Comparison of ENCODE assay signal across 20 cellular contexts in the genomic region with DNA sequence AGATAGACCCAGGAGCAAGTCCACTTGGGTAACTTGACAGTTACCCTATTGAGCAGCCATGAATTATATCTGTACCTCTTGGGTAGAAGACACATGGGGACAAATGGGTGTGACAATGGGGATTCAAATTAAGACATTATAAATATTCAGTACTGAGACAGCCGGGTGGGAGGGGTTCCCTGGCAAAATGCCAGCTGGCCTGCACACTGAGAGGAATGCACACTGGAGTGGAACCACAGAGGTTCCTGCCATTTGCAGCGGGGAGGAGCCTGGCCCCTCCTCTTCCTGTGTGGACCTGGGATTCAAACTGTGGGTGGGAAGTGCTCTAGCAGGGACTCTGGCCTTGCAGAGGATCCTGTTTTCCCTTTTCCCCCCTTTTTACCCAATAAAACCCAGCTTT.
DNase-seq lines count a peak whose midpoint lies in the region; ATAC-seq and TF ChIP-seq lines count a peak whose summit lies in the region.
"Had no signal": no experiment of that assay in that cellular context is flagged by ENCODE, and none has a peak within 500 bp of the region (broad histone marks: within the 10 kb centered on the region; RNA-seq: fewer than 3 reads in every experiment).

No MANE protein-coding gene starts in this region.

- H3K9me2 ChIP-seq in Karpas-422 (replicated peaks; ENCODE audit: insufficient read depth, low read length) = no peaks in the 10 kb centered on the region

- ATAC-seq in GM21423 (IDR thresholded peaks at IDR 0.05; ENCODE audit: unreplicated experiment) = no peak
- ATAC-seq: activated T-cell treated with anti-CD3 and anti-CD28 coated beads, Interleukin-2, amount 50 U/mL, for 4 hours; stimulated activated naive B cell treated with anti-CD40 and anti-IgM and Interleukin-4, amounts not matched to agents 10 μg/mL and 1 μg/mL and 100 μg/mL, for 72 hours had no signal

- CTCF ChIA-PET in A673 (lab: Charles Lee) = no interaction called here

- H3K27me3 ChIP-seq in A673 (replicated peaks; ENCODE audit: insufficient read depth, low read depth, low read length, poor library complexity) (no peaks in the 10 kb centered on the region), Karpas-422 (ENCODE audit: low read length) (no peaks in the 10 kb centered on the region)
- H3K27me3 ChIP-seq: cardiac muscle cell, testis had no signal

- no peaks in the 10 kb centered on the region for H3K4me1 Mint-ChIP-seq in activated T-cell treated with anti-CD3 and anti-CD28 coated beads, Interleukin-2, amount 50 U/mL, for 24 hours (ENCODE audit: low read depth)
- H3K4me1 Mint-ChIP-seq: memory B cell had no signal

- no TSS peak for BruUV-seq in A673 (replicated peaks; lab: Mats Ljungman, UMichigan)

- no peak overlapping the region for H3K27ac Mint-ChIP-seq in activated T-cell treated with anti-CD3 and anti-CD28 coated beads, Interleukin-2, amount 50 U/mL, for 24 hours
- H3K27ac Mint-ChIP-seq: memory B cell; stimulated activated naive B cell treated with anti-CD40 and anti-IgM and Interleukin-4, amounts not matched to agents 10 μg/mL and 1 μg/mL and 100 μg/mL, for 72 hours had no signal

- DNase-seq in A172 (ENCODE audit: low spot score) (peak; percentile 1), A673 (ENCODE audit: low spot score) (peak; percentile 45), Karpas-422 (peak; percentile 56), UCSD-AML1 (lab: John Stamatoyannopoulos, UW; ENCODE audit: unreplicated experiment) (peak; percentile 10), DMS153 (lab: John Stamatoyannopoulos, UW) (no peak)
- no peak for DNase-seq in activated T-cell treated with anti-CD3 and anti-CD28 coated beads, Interleukin-2, amount 50 U/mL, for 24 hours
- DNase-seq: activated naive CD4-positive, alpha-beta T cell treated with Interleukin-2 at 50 U/mL for 16 hours; activated T-cell treated with anti-CD3 and anti-CD28 coated beads, Interleukin-2, amount 50 U/mL, for 4 hours; dermis blood vessel endothelial cell; GM23248; kidney glomerular epithelial cell; NCI-H187 treated with DMSO at 0.1 percent for 48 hours; SHP77 treated with DMSO at 0.1 percent for 48 hours; stimulated activated CD4-positive, alpha-beta T cell treated with anti-CD3 and anti-CD28 coated beads, Interleukin-2, amount 100 ng/mL, for 48 hours; stimulated activated naive B cell treated with anti-CD40 and anti-IgM and Interleukin-4, amounts not matched to agents 10 μg/mL and 1 μg/mL and 100 μg/mL, for 72 hours; testis had no signal

- H4K20me1 ChIP-seq in Karpas-422 (ENCODE audit: insufficient read depth, low read depth, low read length) = no peaks in the 10 kb centered on the region

- no peaks in the 10 kb centered on the region for H3K79me2 ChIP-seq in Karpas-422 (ENCODE audit: low read length)

- H3K27me3 Mint-ChIP-seq in activated T-cell treated with anti-CD3 and anti-CD28 coated beads, Interleukin-2, amount 50 U/mL, for 24 hours = no peaks in the 10 kb centered on the region

- no peaks in the 10 kb centered on the region for H3K9me3 Mint-ChIP-seq in activated T-cell treated with anti-CD3 and anti-CD28 coated beads, Interleukin-2, amount 50 U/mL, for 24 hours
- H3K9me3 Mint-ChIP-seq: activated T-cell treated with anti-CD3 and anti-CD28 coated beads, Interleukin-2, amount 50 U/mL, for 4 hours; memory B cell had no signal

- no peak overlapping the region for H3K4me3 Mint-ChIP-seq in activated T-cell treated with anti-CD3 and anti-CD28 coated beads, Interleukin-2, amount 50 U/mL, for 24 hours
- H3K4me3 Mint-ChIP-seq: activated T-cell treated with anti-CD3 and anti-CD28 coated beads, Interleukin-2, amount 50 U/mL, for 4 hours; memory B cell; stimulated activated naive B cell treated with anti-CD40 and anti-IgM and Interleukin-4, amounts not matched to agents 10 μg/mL and 1 μg/mL and 100 μg/mL, for 72 hours had no signal

- intact Hi-C loops in A673 (cut with micrococcal nuclease; ENCODE audit: unreplicated experiment) = no loop called here

- POLR2A ChIA-PET in A673 (lab: Charles Lee; ENCODE audit: low non-redundant PET) = no interaction called here

- no peak overlapping the region for H2AFZ ChIP-seq in Karpas-422 (ENCODE audit: low read length)
- H2AFZ ChIP-seq: GM23248 had no signal

- H3K9me3 ChIP-seq in A673 (ENCODE audit: low read depth, low read length, poor library complexity, severe bottlenecking) (no peaks in the 10 kb centered on the region), Karpas-422 (ENCODE audit: low read length) (no peaks in the 10 kb centered on the region)
- H3K9me3 ChIP-seq: testis had no signal

- H3K4me3 ChIP-seq in A673 (ENCODE audit: low read depth, low read length, poor library complexity, severe bottlenecking) (no peak overlapping the region), Karpas-422 (ENCODE audit: low read length) (no peak overlapping the region)
- H3K4me3 ChIP-seq: cardiac muscle cell, GM23248, smooth muscle cell, testis had no signal

- H3K4me2 ChIP-seq in Karpas-422 (ENCODE audit: low read depth, low read length, poor library complexity, severe bottlenecking) = no peak overlapping the region
- H3K4me2 ChIP-seq: smooth muscle cell had no signal

- H3K9ac ChIP-seq in Karpas-422 (ENCODE audit: low read length) = no peak overlapping the region
- H3K9ac ChIP-seq: GM23248 had no signal

- H3K36me3 Mint-ChIP-seq in activated T-cell treated with anti-CD3 and anti-CD28 coated beads, Interleukin-2, amount 50 U/mL, for 24 hours (ENCODE audit: low read depth) = no peaks in the 10 kb centered on the region
- H3K36me3 Mint-ChIP-seq: memory B cell; stimulated activated naive B cell treated with anti-CD40 and anti-IgM and Interleukin-4, amounts not matched to agents 10 μg/mL and 1 μg/mL and 100 μg/mL, for 72 hours had no signal

- H3K4me1 ChIP-seq in A673 (ENCODE audit: insufficient read depth, low read length, poor library complexity, severe bottlenecking) = no peaks in the 10 kb centered on the region
- H3K4me1 ChIP-seq in Karpas-422 (ENCODE audit: low read length) = no peaks in the 10 kb centered on the region
- H3K4me1 ChIP-seq: testis had no signal

- H3K36me3 ChIP-seq in A673 (ENCODE audit: insufficient read depth, low read length, poor library complexity, severe bottlenecking) (no peaks in the 10 kb centered on the region), Karpas-422 (ENCODE audit: insufficient read depth, low read length) (no peaks in the 10 kb centered on the region)
- H3K36me3 ChIP-seq: cardiac muscle cell had no signal

- no peak overlapping the region for H3K27ac ChIP-seq in A673 (ENCODE audit: low read depth, low read length, poor library complexity, severe bottlenecking)
- no peak overlapping the region for H3K27ac ChIP-seq in Karpas-422 (ENCODE audit: low read length)
- H3K27ac ChIP-seq: cardiac muscle cell, GM23248, testis had no signal

- TF ChIP-seq CTCF in A673 (conservative IDR thresholded peaks at IDR 0.05; ENCODE audit: low read depth, low read length) = no peak

Comparison
In these comparisons a context has a peak if more than half of its experiments do, and no peak if none do; other contexts are left out.
1. DNase-seq: peak in A172 (single experiment), A673 (single experiment), Karpas-422 (single experiment) and UCSD-AML1 (single experiment); none in DMS153 (single experiment) and activated T-cell treated with anti-CD3 and anti-CD28 coated beads, Interleukin-2, amount 50 U/mL, for 24 hours (single experiment).